Comparison of ENCODE assay signal across 28 cellular contexts in genomic region chr5:130479045-130479804, GRCh38.
DNase-seq lines count a peak whose midpoint lies in the region; ATAC-seq, FAIRE-seq and TF ChIP-seq lines count a peak whose summit lies in the region.
"Had no signal": no experiment of that assay in that cellular context is flagged by ENCODE, and none has a peak within 500 bp of the region (broad histone marks: within the 10 kb centered on the region; RNA-seq: fewer than 3 reads in every experiment).

No MANE protein-coding gene starts in this region.

- H3K27ac ChIP-seq in mesendoderm (ENCODE audit: low read depth, low read length): no peak overlapping the region
- H3K27ac ChIP-seq: BLaER1 treated with 17β-estradiol and CSF1 and Interleukin-3, amounts not matched to agents 10 nM and 100 nM; esophagus muscularis mucosa; left ventricle myocardium inferior; pancreas; suprapubic skin had no signal

- no peak overlapping the region for H3K9ac ChIP-seq in mesendoderm (ENCODE audit: low read length)
- H3K9ac ChIP-seq: BLaER1 treated with 17β-estradiol and CSF1 and Interleukin-3, amounts not matched to agents 10 nM and 100 nM had no signal

- FAIRE-seq in bronchial epithelial cell (lab: Jason Lieb, UNC): no peak
- FAIRE-seq: pancreas, urothelium cell line had no signal

- no peak overlapping the region for H2BK15ac ChIP-seq in mesendoderm (replicated peaks; ENCODE audit: low read depth)

- H3K23ac ChIP-seq in mesendoderm (ENCODE audit: low read length): no peak overlapping the region

- no peak overlapping the region for H4K8ac ChIP-seq in mesendoderm (ENCODE audit: low read depth, low read length)

- no peak overlapping the region for H2AK5ac ChIP-seq in mesendoderm (ENCODE audit: low read length)

- no peaks in the 10 kb centered on the region for H3K4me1 ChIP-seq in mesendoderm (ENCODE audit: control insufficient read depth, low read depth, low read length)
- H3K4me1 ChIP-seq: BLaER1 treated with 17β-estradiol and CSF1 and Interleukin-3, amounts not matched to agents 10 nM and 100 nM; esophagus muscularis mucosa; left ventricle myocardium inferior; pancreas; suprapubic skin had no signal

- H3K4me2 ChIP-seq in mesendoderm (ENCODE audit: low read length): no peak overlapping the region
- H3K4me2 ChIP-seq: BLaER1 treated with 17β-estradiol and CSF1 and Interleukin-3, amounts not matched to agents 10 nM and 100 nM had no signal

- H3K36me3 ChIP-seq in bronchial epithelial cell (ENCODE audit: control insufficient read depth, insufficient read depth, low read length) (no peaks in the 10 kb centered on the region), mesendoderm (ENCODE audit: control insufficient read depth, insufficient read depth, low read length) (no peaks in the 10 kb centered on the region)
- H3K36me3 ChIP-seq: BLaER1 treated with 17β-estradiol and CSF1 and Interleukin-3, amounts not matched to agents 10 nM and 100 nM; esophagus muscularis mucosa; left ventricle myocardium inferior; MG63; pancreas; suprapubic skin had no signal

- no peak overlapping the region for H3K4me3 ChIP-seq in bronchial epithelial cell (ENCODE audit: low read depth, low read length)
- no peak overlapping the region for H3K4me3 ChIP-seq in mesendoderm (ENCODE audit: low read length)
- H3K4me3 ChIP-seq: BLaER1 treated with 17β-estradiol and CSF1 and Interleukin-3, amounts not matched to agents 10 nM and 100 nM; esophagus muscularis mucosa; left ventricle myocardium inferior; MG63; pancreas; suprapubic skin had no signal

- no peak overlapping the region for H2BK5ac ChIP-seq in mesendoderm (ENCODE audit: low read length)

- WGBS in mesendoderm (ENCODE audit: extremely low coverage, insufficient coverage, low lambda C conversion rate): no CpG with 5 or more reads among the region's 9 CpGs

- H3K79me1 ChIP-seq in mesendoderm (ENCODE audit: low read length): no peaks in the 10 kb centered on the region

- no peaks in the 10 kb centered on the region for H3K79me2 ChIP-seq in mesendoderm (ENCODE audit: control insufficient read depth, insufficient read depth, low read length)

- H3K27me3 ChIP-seq in bronchial epithelial cell (ENCODE audit: control insufficient read depth, insufficient read depth, low read length) (no peaks in the 10 kb centered on the region), mesendoderm (ENCODE audit: insufficient read depth, low read length, poor library complexity) (no peaks in the 10 kb centered on the region)
- H3K27me3 ChIP-seq: BLaER1 treated with 17β-estradiol and CSF1 and Interleukin-3, amounts not matched to agents 10 nM and 100 nM; esophagus muscularis mucosa; MG63; pancreas; suprapubic skin had no signal

- no peak overlapping the region for H2BK120ac ChIP-seq in mesendoderm (ENCODE audit: low read depth, low read length)

- no peak overlapping the region for H4K5ac ChIP-seq in mesendoderm (ENCODE audit: low read length)

- no peak overlapping the region for H3K18ac ChIP-seq in mesendoderm (ENCODE audit: low read length)

- no peak overlapping the region for H3K56ac ChIP-seq in mesendoderm (ENCODE audit: low read length)

- intact Hi-C loops in Right ventricle myocardium superior (cut with DNase I): no loop called here

- no peak overlapping the region for H3K4ac ChIP-seq in mesendoderm (ENCODE audit: low read depth, low read length)

- no peak for TF ChIP-seq CTCF in bronchial epithelial cell (IDR thresholded peaks at IDR 0.05; ENCODE audit: insufficient read depth, low read length, severe bottlenecking)

- DNase-seq in ELF-1 (ENCODE audit: low read depth, low spot score) (peak; percentile 22), NCI-H226 (peak; percentile 12), bronchial epithelial cell (ENCODE audit: low read depth) (peak; percentile 8), mesendoderm (peak; percentile 14), Right ventricle myocardium superior (no peak), T-helper 9 cell (no peak), SIG-M5 treated with dmso at 0.1 percent for 504 hours (lab: John Stamatoyannopoulos, UW; ENCODE audit: unreplicated experiment) (no peak)
- DNase-seq: activated CD4-positive, CD25-positive, alpha-beta regulatory T cell treated with anti-CD3 and anti-CD28 coated beads, Interleukin-2, amount 50 U/mL, for 72 hours; activated CD8-positive, alpha-beta T cell treated with anti-CD3 and anti-CD28 coated beads for 36 hours; activated effector memory CD4-positive, alpha-beta T cell treated with anti-CD3 and anti-CD28 coated beads, Interleukin-2, amount 50 U/mL, for 16 hours; activated naive CD8-positive, alpha-beta T cell treated with anti-CD3 and anti-CD28 coated beads, Interleukin-2, amount 10 ng/mL, durations not matched to agents 7 days and 5 days; Caco-2; effector memory CD4-positive, alpha-beta T cell; EL; foreskin melanocyte; HFFc6; hypothalamus; left ventricle myocardium inferior; MG63; midbrain; naive thymus-derived CD8-positive, alpha-beta T cell; NCI-H526 treated with DMSO at 0.1 percent for 48 hours; pancreas; SHP77 had no signal

- no peak for ATAC-seq in Right ventricle myocardium superior (ENCODE audit: poor library complexity)
- ATAC-seq: activated CD8-positive, alpha-beta T cell treated with anti-CD3 and anti-CD28 coated beads for 36 hours; naive thymus-derived CD8-positive, alpha-beta T cell; pancreas had no signal

Comparison
In these comparisons a context has a peak if more than half of its experiments do, and no peak if none do; other contexts are left out.
1. DNase-seq: peak in ELF-1 (single experiment), NCI-H226 (single experiment), bronchial epithelial cell (single experiment) and mesendoderm (single experiment); none in Right ventricle myocardium superior (single experiment), T-helper 9 cell (single experiment) and SIG-M5 treated with dmso at 0.1 percent for 504 hours (single experiment).